ENCODE assay signal across 4 cellular contexts in the genomic region with DNA sequence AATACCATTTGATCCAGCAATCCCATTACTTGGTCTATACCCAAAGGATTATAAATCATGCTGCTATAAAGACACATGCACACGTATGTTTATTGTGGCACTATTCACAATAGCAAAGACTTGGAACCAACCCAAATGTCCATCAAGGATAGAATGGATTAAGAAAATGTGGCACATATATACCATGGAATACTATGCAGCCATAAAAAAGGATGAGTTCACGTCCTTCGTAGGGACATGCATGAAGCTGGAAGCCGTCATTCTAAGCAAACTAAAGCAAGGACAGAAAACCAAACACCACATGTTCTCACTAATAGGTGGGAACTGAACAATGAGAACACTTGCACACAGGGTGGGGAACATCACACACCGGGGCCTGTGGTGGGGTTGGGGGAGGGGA.
DNase-seq lines count a peak whose midpoint lies in the region; ATAC-seq, FAIRE-seq and TF ChIP-seq lines count a peak whose summit lies in the region.
"Not testable (repeated sequence)": the region's sequence is repeated elsewhere in the genome, so short reads cannot be mapped to it uniquely, and the experiment has no call there.

No MANE protein-coding gene starts in this region.

- not testable (repeated sequence) for TF ChIP-seq POLR2A in K562 (conservative IDR thresholded peaks at IDR 0.05)

- H3K9me3 ChIP-seq in DND-41 (ENCODE audit: insufficient read depth, low read length, severe bottlenecking); HEK293 (ENCODE audit: control insufficient read depth, insufficient read depth, low read depth, low read length); K562 (replicated peaks; ENCODE audit: control insufficient read depth, insufficient read depth, low read depth, low read length): not testable (repeated sequence)

- H3K27me3 ChIP-seq in DND-41 (ENCODE audit: insufficient read depth, low read length, poor library complexity); K562 (ENCODE audit: control insufficient read depth in 2 of 2, insufficient read depth in 2 of 2, low read length in 2 of 2): not testable (repeated sequence)

- H3K79me2 ChIP-seq in DND-41 (ENCODE audit: insufficient read depth, low read length): peaks cover 25% of the 10 kb centered on the region
- H3K79me2 ChIP-seq in K562 (ENCODE audit: control insufficient read depth, insufficient read depth, low read length): not testable (repeated sequence)

- not testable (repeated sequence) for H3K4me2 ChIP-seq in DND-41 (ENCODE audit: insufficient read depth, low read length); K562 (ENCODE audit: insufficient read depth, low read length)

- not testable (repeated sequence) for H3K9me1 ChIP-seq in K562 (ENCODE audit: control insufficient read depth, insufficient read depth, low read length)

- not testable (repeated sequence) for BruUV-seq in K562 (replicated peaks; lab: Mats Ljungman, UMichigan)

- not testable (repeated sequence) for TF ChIP-seq EP300 in K562 (IDR thresholded peaks at IDR 0.05; ENCODE audit: low read length)

- intact Hi-C loops in K562 (cut with micrococcal nuclease): not testable (repeated sequence)

- H3K27ac ChIP-seq in DND-41 (ENCODE audit: low read length): peak overlapping the region; percentile 41; the same call in 1 of the 2 replicates
- not testable (repeated sequence) for H3K27ac ChIP-seq in HEK293 (ENCODE audit: extremely low read depth, low read depth, low read length); K562 (ENCODE audit: extremely low read depth, low read depth, low read length)

- in situ Hi-C loops in K562 (cut with MboI): not testable (repeated sequence)

- not testable (repeated sequence) for H3K36me3 ChIP-seq in DND-41 (ENCODE audit: insufficient read depth, low read length); HEK293 (ENCODE audit: control insufficient read depth in 2 of 2, insufficient read depth in 1 of 2, low read length in 2 of 2); K562 (ENCODE audit: control insufficient read depth, insufficient read depth, low read length)

- ATAC-seq in DND-41 (ENCODE audit: insufficient read depth, low read depth); K562: not testable (repeated sequence)

- 54% methylated on average over 3 of the region's 5 CpGs for WGBS in K562 (ENCODE audit: insufficient coverage, low coverage, missing lambda C conversion rate)

- H3K4me3 ChIP-seq in DND-41 (ENCODE audit: low read depth in 1 of 2, low read length in 2 of 2); HEK293 (ENCODE audit: low read depth, low read length); K562: not testable (repeated sequence)

- not testable (repeated sequence) for DNase-seq in DND-41; K562 (ENCODE audit: extremely low read depth in 1 of 4, low spot score in 3 of 4); urothelium cell line (ENCODE audit: low spot score)

- not testable (repeated sequence) for TF ChIP-seq RAD21 in K562 (CRISPR knock-in tag; conservative IDR thresholded peaks at IDR 0.05 in 1 of 2, IDR thresholded peaks at IDR 0.05 in 1 of 2)

- FAIRE-seq in K562 (lab: Jason Lieb, UNC): not testable (repeated sequence)
- FAIRE-seq in urothelium cell line (lab: Jason Lieb, UNC): peak; percentile 82

- not testable (repeated sequence) for H4K20me1 ChIP-seq in DND-41 (ENCODE audit: insufficient read depth, low read length); K562 (replicated peaks; ENCODE audit: control insufficient read depth, insufficient read depth, low read length)

- H2AFZ ChIP-seq in DND-41 (ENCODE audit: low read depth, low read length); K562 (ENCODE audit: low read depth, low read length): not testable (repeated sequence)

- not testable (repeated sequence) for H3K9ac ChIP-seq in DND-41 (ENCODE audit: low read depth, low read length); K562 (ENCODE audit: insufficient read depth in 1 of 2, low read depth in 2 of 2, low read length in 2 of 2)

- peaks cover 23% of the 10 kb centered on the region for H3K4me1 ChIP-seq in DND-41 (ENCODE audit: insufficient read depth, low read length)
- not testable (repeated sequence) for H3K4me1 ChIP-seq in HEK293 (ENCODE audit: control insufficient read depth, insufficient read depth, low read length); K562 (replicated peaks in 1 of 2; ENCODE audit: control insufficient read depth in 2 of 2, insufficient read depth in 2 of 2, low read length in 2 of 2)

- POLR2A ChIA-PET in HEK293 (lab: Yijun Ruan, JAX); K562 (lab: Yijun Ruan, JAX): not testable (repeated sequence)

- TF ChIP-seq CTCF in DND-41 (IDR thresholded peaks at IDR 0.05; ENCODE audit: borderline replicate concordance, extremely low read depth, low read length, poor library complexity, severe bottlenecking); HEK293 (tag by site-specific recombination; IDR thresholded peaks at IDR 0.05); K562 (IDR thresholded peaks at IDR 0.05 in 2 of 3, conservative IDR thresholded peaks at IDR 0.05 in 1 of 3; ENCODE audit: insufficient read depth in 2 of 3, low read depth in 1 of 3, low read length in 3 of 3): not testable (repeated sequence)

- CTCF ChIA-PET in HEK293 (lab: Yijun Ruan, JAX); K562 (lab: Yijun Ruan, JAX; ENCODE audit: low intra/inter-chr PET ratio): not testable (repeated sequence)

TF ChIP-seq in HEK293, 187 proteins besides CTCF, POLR2A, EP300 and RAD21:
- peak; percentile 83 for TF ChIP-seq ZNF146 (tag by site-specific recombination; IDR thresholded peaks at IDR 0.05)
- TF ChIP-seq, protein P1, sequence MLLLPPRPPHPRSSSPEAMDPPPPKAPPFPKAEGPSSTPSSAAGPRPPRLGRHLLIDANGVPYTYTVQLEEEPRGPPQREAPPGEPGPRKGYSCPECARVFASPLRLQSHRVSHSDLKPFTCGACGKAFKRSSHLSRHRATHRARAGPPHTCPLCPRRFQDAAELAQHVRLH (tag by site-specific recombination; IDR thresholded peaks at IDR 0.05): 0 out of 2 replicates have a peak, but pooled peaks have one; percentile 46

TF ChIP-seq in K562, 482 proteins besides CTCF, POLR2A, EP300 and RAD21:
- peak; percentile 86 for TF ChIP-seq ZNF146 (CRISPR knock-in tag; IDR thresholded peaks at IDR 0.05; ENCODE audit: unreplicated experiment)
